ENCODE assay signal across 16 cellular contexts in genomic region chr2:126808929-126809328, GRCh38.
DNase-seq lines count a peak whose midpoint lies in the region; FAIRE-seq and TF ChIP-seq lines count a peak whose summit lies in the region.
"Had no signal": no experiment of that assay in that cellular context is flagged by ENCODE, and none has a peak within 500 bp of the region (broad histone marks: within the 10 kb centered on the region; RNA-seq: fewer than 3 reads in every experiment).

No MANE protein-coding gene starts in this region.

- no peak overlapping the region for H2AK5ac ChIP-seq in H1 (ENCODE audit: low read depth, low read length)

- H3K4me3 ChIP-seq in H1 (ENCODE audit: extremely low read depth in 1 of 4, insufficient read depth in 2 of 4, low read depth in 3 of 4, low read length in 4 of 4) (no peak overlapping the region), adrenal gland (no peak overlapping the region)
- H3K4me3 ChIP-seq: K562, SK-N-MC had no signal

- no peak overlapping the region for H4K8ac ChIP-seq in H1 (ENCODE audit: extremely low read depth, insufficient read depth, low read length)

- TF ChIP-seq CTCF in H1 (IDR thresholded peaks at IDR 0.05; ENCODE audit: control extremely low read depth in 1 of 3, insufficient read depth in 1 of 3, low read depth in 1 of 3, low read length in 3 of 3) (no peak), osteocyte (IDR thresholded peaks at IDR 0.05) (no peak), adrenal gland (IDR thresholded peaks at IDR 0.05) (no peak)

- H3K23ac ChIP-seq in H1 (ENCODE audit: insufficient read length): no peak overlapping the region

- H3K27me3 Mint-ChIP-seq in osteocyte (ENCODE audit: unreplicated experiment): no peaks in the 10 kb centered on the region

- H3K79me1 ChIP-seq in H1 (ENCODE audit: low read depth, low read length): no peaks in the 10 kb centered on the region

- peaks cover 0 to 2% (median 0%) of the 10 kb centered on the region in 4 experiments; a peak in 1 of 7 replicates for H3K4me1 ChIP-seq in H1 (replicated peaks in 1 of 4; ENCODE audit: control insufficient read depth in 3 of 4, insufficient read depth in 4 of 4, low read length in 3 of 4)
- H3K4me1 ChIP-seq in adrenal gland (replicated peaks in 1 of 2): no peaks in the 10 kb centered on the region
- H3K4me1 ChIP-seq: BE2C had no signal

- 51% methylated on average over 6 of the region's 6 CpGs; no CpG with 5 or more reads in 1 of the 2 experiments for WGBS in H1 (ENCODE audit: extremely low coverage in 1 of 2, insufficient coverage in 1 of 2, insufficient read length in 1 of 2, insufficient replicate concordance in 2 of 2, low coverage in 1 of 2, low lambda C conversion rate in 2 of 2, missing lambda C conversion rate in 1 of 2), 2 experiments
- 6 to 24% (median 18%) methylated on average over 6 of the region's 6 CpGs for WGBS in adrenal gland, 4 donors

- H2BK12ac ChIP-seq in H1 (ENCODE audit: low read depth, low read length): no peak overlapping the region

- H4K91ac ChIP-seq in H1 (replicated peaks; ENCODE audit: insufficient read length, low read length): no peak overlapping the region

- CTCF ChIA-PET in H1 (lab: Charles Lee; ENCODE audit: partially characterized antibody): interaction anchor here (0.6 to 0.8 kb wide), 4 partner anchors 30 to 133 kb away, joined by 3 to 5 read pairs (median 3); no protein-coding TSS in a partner anchor

- H2BK20ac ChIP-seq in H1 (ENCODE audit: low read length): no peak overlapping the region

- no peaks in the 10 kb centered on the region for H4K20me1 ChIP-seq in H1 (replicated peaks in 1 of 2; ENCODE audit: control insufficient read depth in 1 of 2, insufficient read depth in 2 of 2, low read length in 2 of 2)

- TF ChIP-seq RAD21 in H1 (IDR thresholded peaks at IDR 0.05 in 1 of 2, conservative IDR thresholded peaks at IDR 0.05 in 1 of 2; ENCODE audit: low read depth in 2 of 2, low read length in 2 of 2): no peak

- H2AFZ ChIP-seq in H1 (ENCODE audit: low read length): no peak overlapping the region

- H4K5ac ChIP-seq in H1 (ENCODE audit: insufficient read length, low read depth, low read length): no peak overlapping the region

- peaks cover 4% of the 10 kb centered on the region for H3K9me3 Mint-ChIP-seq in osteocyte (ENCODE audit: unreplicated experiment)

- H3K36me3 ChIP-seq in H1 (ENCODE audit: control insufficient read depth in 2 of 4, insufficient read depth in 4 of 4, low read length in 3 of 4) (no peaks in the 10 kb centered on the region), adrenal gland (replicated peaks in 1 of 2) (no peaks in the 10 kb centered on the region)
- H3K36me3 ChIP-seq: BE2C had no signal

- no peak overlapping the region for H3K18ac ChIP-seq in H1 (ENCODE audit: extremely low read depth, low read length)

- H3K27me3 ChIP-seq in H1 (replicated peaks in 1 of 4; ENCODE audit: control insufficient read depth in 3 of 4, extremely low read depth in 1 of 4, insufficient read depth in 3 of 4, low read length in 3 of 4) (no peaks in the 10 kb centered on the region), adrenal gland (no peaks in the 10 kb centered on the region)
- H3K27me3 ChIP-seq: BE2C had no signal

- intact Hi-C loops in adrenal gland (cut with DNase I): no loop called here

- DNase-seq in ELF-1 (ENCODE audit: low read depth, low spot score) (peak; percentile 49), HT1080 (ENCODE audit: low read depth) (peak; percentile 46), H1 (ENCODE audit: low read depth in 1 of 2, low spot score in 2 of 2) (peak in 1 of 2 experiments; percentile 41), osteocyte (ENCODE audit: extremely low spot score, unreplicated experiment) (peak; percentile 42), dermis blood vessel endothelial cell (no peak), adrenal gland (no peak)
- no peak for DNase-seq in stimulated activated CD4-positive, alpha-beta T cell treated with anti-CD3 and anti-CD28 coated beads, Interleukin-4, amount 100 ng/mL, for 4 hours
- DNase-seq: BE2C; CD4-positive, alpha-beta memory T cell; HCEC 1CT; NCI-H1092; NCI-H345; NCI-H69; NK-92 treated with Interleukin-12 subunit alpha and Interleukin-12 subunit beta, amount 100 ng/mL, for 24 hours had no signal

- no peaks in the 10 kb centered on the region for H3K23me2 ChIP-seq in H1 (ENCODE audit: low read depth, low read length)

- H3K27ac ChIP-seq in H1 (ENCODE audit: low read depth, low read length) (no peak overlapping the region), adrenal gland (no peak overlapping the region)
- H3K27ac ChIP-seq: SK-N-MC had no signal

- no peak for FAIRE-seq in H1 (lab: Jason Lieb, UNC)
- FAIRE-seq: K562 had no signal

- no peak for TF ChIP-seq EP300 in H1 (IDR thresholded peaks at IDR 0.05; ENCODE audit: borderline replicate concordance in 1 of 2, low read depth in 2 of 2, low read length in 2 of 2)

- H3K79me2 ChIP-seq in H1 (ENCODE audit: control insufficient read depth in 1 of 2, insufficient read depth in 2 of 2, low read length in 2 of 2): no peaks in the 10 kb centered on the region

- no peak overlapping the region for H2BK120ac ChIP-seq in H1 (replicated peaks; ENCODE audit: low read depth, low read length)

- TF ChIP-seq POLR2A in H1 (IDR thresholded peaks at IDR 0.05; ENCODE audit: control extremely low read depth in 1 of 2, low read depth in 2 of 2, low read length in 2 of 2) (no peak), adrenal gland (IDR thresholded peaks at IDR 0.05) (no peak)

- no peak overlapping the region for H3K56ac ChIP-seq in H1 (replicated peaks; ENCODE audit: insufficient read length, low read depth, low read length)

- H2BK5ac ChIP-seq in H1 (ENCODE audit: low read depth, low read length): no peak overlapping the region

- H3K9me3 ChIP-seq in H1 (ENCODE audit: insufficient read depth in 2 of 2, low read depth in 1 of 2, low read length in 1 of 2) (peaks cover 0 to 3% of the 10 kb centered on the region in 2 experiments; a peak in 1 of 4 replicates), adrenal gland (replicated peaks in 1 of 3) (no peaks in the 10 kb centered on the region)
- H3K9me3 ChIP-seq: BE2C had no signal

- H3K4me1 Mint-ChIP-seq in osteocyte (ENCODE audit: unreplicated experiment): no peaks in the 10 kb centered on the region
- H3K4me1 Mint-ChIP-seq: CD4-positive, alpha-beta memory T cell had no signal

- POLR2A ChIA-PET in H1 (lab: Charles Lee; ENCODE audit: partially characterized antibody): no interaction called here

- H3K4ac ChIP-seq in H1 (replicated peaks; ENCODE audit: insufficient read length, low read depth, low read length): no peak overlapping the region

- H3K4me3 Mint-ChIP-seq in osteocyte (ENCODE audit: unreplicated experiment): no peak overlapping the region
- H3K4me3 Mint-ChIP-seq: CD4-positive, alpha-beta memory T cell had no signal

- no peak overlapping the region for H3K9ac ChIP-seq in H1 (replicated peaks in 1 of 4; ENCODE audit: extremely low read depth in 1 of 4, low read depth in 3 of 4, low read length in 3 of 4)

- H3K4me2 ChIP-seq in H1 (ENCODE audit: insufficient read depth in 1 of 2, low read depth in 2 of 2, low read length in 2 of 2): peak overlapping the region in 1 of 2 experiments; percentile 27; a peak in 1 of 4 replicates

- no peak overlapping the region for H3K14ac ChIP-seq in H1 (ENCODE audit: insufficient read length)

- H2BK15ac ChIP-seq in H1 (ENCODE audit: low read length): no peak overlapping the region

- H3K36me3 Mint-ChIP-seq in osteocyte (ENCODE audit: unreplicated experiment): no peaks in the 10 kb centered on the region
- H3K36me3 Mint-ChIP-seq: CD4-positive, alpha-beta memory T cell had no signal

- H3K27ac Mint-ChIP-seq in osteocyte (ENCODE audit: unreplicated experiment): no peak overlapping the region
- H3K27ac Mint-ChIP-seq: CD4-positive, alpha-beta memory T cell had no signal

TF ChIP-seq in H1, 55 proteins besides CTCF, POLR2A, EP300 and RAD21:
- TF ChIP-seq BRCA1 (IDR thresholded peaks at IDR 0.05; ENCODE audit: low read depth, low read length): no peak
- 0 out of 2 replicates have a peak, but pooled peaks have one; percentile 26 for TF ChIP-seq JUND (IDR thresholded peaks at IDR 0.05; ENCODE audit: low read length)
- no peak for TF ChIP-seq MAX (IDR thresholded peaks at IDR 0.05)
- TF ChIP-seq E2F6 (IDR thresholded peaks at IDR 0.05): no peak
- no peak for TF ChIP-seq TAF7 (optimal IDR thresholded peaks at IDR 0.05; ENCODE audit: borderline replicate concordance, low read depth, low read length)

Comparison
In these comparisons a context has a peak if more than half of its experiments do, and no peak if none do; other contexts are left out.
1. DNase-seq: peak in ELF-1 (single experiment), HT1080 (single experiment) and osteocyte (single experiment); none in stimulated activated CD4-positive, alpha-beta T cell treated with anti-CD3 and anti-CD28 coated beads, Interleukin-4, amount 100 ng/mL, for 4 hours (0 of 2), dermis blood vessel endothelial cell (single experiment) and adrenal gland (0 of 7).